In the genomic region with DNA sequence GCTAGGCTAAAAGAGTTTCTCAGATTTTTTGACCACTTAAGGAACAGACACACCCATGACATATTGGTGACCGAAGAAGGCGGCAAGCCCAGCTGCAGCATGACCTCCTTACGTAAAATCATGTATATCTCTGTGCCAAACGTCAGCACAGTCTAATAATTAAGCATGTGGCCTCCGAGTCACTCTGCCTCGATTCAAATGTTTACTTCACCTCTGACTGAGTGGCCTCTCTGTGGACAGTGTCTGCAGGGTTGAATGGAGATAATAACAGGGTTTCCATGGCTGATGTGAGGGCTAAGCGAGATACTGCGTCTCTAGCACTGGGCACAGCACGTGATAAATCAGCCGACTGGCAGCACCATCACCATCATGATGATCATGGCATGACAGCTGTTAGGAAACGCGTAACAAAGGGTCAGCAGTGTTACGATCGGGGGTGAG, we compare ENCODE assay signal across 15 cellular contexts.
DNase-seq lines count a peak whose midpoint lies in the region; ATAC-seq and TF ChIP-seq lines count a peak whose summit lies in the region.
"Had no signal": no experiment of that assay in that cellular context is flagged by ENCODE, and none has a peak within 500 bp of the region (broad histone marks: within the 10 kb centered on the region; RNA-seq: fewer than 3 reads in every experiment).

No MANE protein-coding gene starts in this region.

- intact Hi-C loops in gastrocnemius medialis (cut with DNase I; ENCODE audit: low total_unique reads) = loop anchor here (10.0 kb wide), 1 partner anchor 340 kb away; a partner anchor contains a TSS

- in situ Hi-C loops in gastrocnemius medialis (cut with MboI; ENCODE audit: low sequenced_read_pairs in 4 of 4) = no loop called here

- H3K4me3 ChIP-seq in duodenal mucosa (ENCODE audit: low read depth in 1 of 2, low read length in 2 of 2) (no peak overlapping the region), gastrocnemius medialis (peak overlapping the region; percentile 11 to 45 (median 29))
- H3K4me3 ChIP-seq: lung, skin epidermis had no signal

- TF ChIP-seq POLR2A in gastrocnemius medialis (IDR thresholded peaks at IDR 0.05) = no peak

- no peaks in the 10 kb centered on the region for H3K9me3 ChIP-seq in duodenal mucosa (ENCODE audit: control insufficient read depth in 1 of 2, low read length in 2 of 2)
- no peaks in the 10 kb centered on the region for H3K9me3 ChIP-seq in gastrocnemius medialis

- H3K27me3 ChIP-seq in duodenal mucosa (ENCODE audit: control insufficient read depth in 1 of 2, insufficient read depth in 2 of 2, low read length in 2 of 2) = no peaks in the 10 kb centered on the region
- H3K27me3 ChIP-seq in layer of hippocampus (ENCODE audit: control insufficient read depth, insufficient read depth, low read length) = no peaks in the 10 kb centered on the region
- no peaks in the 10 kb centered on the region for H3K27me3 ChIP-seq in gastrocnemius medialis
- H3K27me3 ChIP-seq: foreskin keratinocyte had no signal

- no peak overlapping the region for H3K9ac ChIP-seq in duodenal mucosa (ENCODE audit: low read depth in 1 of 2, low read length in 2 of 2)

- H3K4me1 ChIP-seq in duodenal mucosa (ENCODE audit: control insufficient read depth in 1 of 2, insufficient read depth in 2 of 2, low read length in 2 of 2) = no peaks in the 10 kb centered on the region
- H3K4me1 ChIP-seq in gastrocnemius medialis = peaks cover 30 to 35% of the 10 kb centered on the region in 2 donors
- H3K4me1 ChIP-seq: foreskin keratinocyte had no signal

- TF ChIP-seq CTCF in gastrocnemius medialis (IDR thresholded peaks at IDR 0.05 in 4 of 5, conservative IDR thresholded peaks at IDR 0.05 in 1 of 5) = no peak

- peak overlapping the region; percentile 42 for H3K27ac ChIP-seq in duodenal mucosa (ENCODE audit: low read depth, low read length)
- H3K27ac ChIP-seq in layer of hippocampus (ENCODE audit: low read depth, low read length) = peak overlapping the region; percentile 1
- peak overlapping the region; percentile 50 to 82 (median 74) for H3K27ac ChIP-seq in gastrocnemius medialis
- H3K27ac ChIP-seq: foreskin keratinocyte, skin epidermis had no signal

- DNase-seq in DMS79 treated with DMSO at 0.1 percent for 48 hours (lab: John Stamatoyannopoulos, UW) (peak; percentile 21), gastrocnemius medialis (peak; percentile 39 to 48), NAMALWA (ENCODE audit: low spot score) (no peak)
- DNase-seq: activated CD4-positive, alpha-beta T cell treated with anti-CD3 and anti-CD28 coated beads for 1 hour; activated gamma-delta T cell treated with Interleukin-2 at 50 U/mL for 16 hours; foreskin keratinocyte; NCI-H1436 treated with DMSO at 0.1 percent for 48 hours; NCI-H82 had no signal

- no peaks in the 10 kb centered on the region for H3K36me3 ChIP-seq in duodenal mucosa (ENCODE audit: control insufficient read depth in 1 of 2, insufficient read depth in 2 of 2, low read length in 2 of 2)
- H3K36me3 ChIP-seq in gastrocnemius medialis = no peaks in the 10 kb centered on the region

- ATAC-seq in gastrocnemius medialis = peak; percentile 81 to 85
- ATAC-seq in HG02678 (IDR thresholded peaks at IDR 0.05; ENCODE audit: unreplicated experiment) = no peak
- ATAC-seq in HG03045 (IDR thresholded peaks at IDR 0.05; ENCODE audit: unreplicated experiment) = no peak
- no peak for ATAC-seq in GM19455 (IDR thresholded peaks at IDR 0.05; ENCODE audit: unreplicated experiment)
- ATAC-seq: foreskin keratinocyte had no signal

Comparison
In these comparisons a context has a peak if more than half of its experiments do, and no peak if none do; other contexts are left out.
1. H3K27ac ChIP-seq: peak in every context shown above with its lines; median percentile 74 in gastrocnemius medialis; 42 in duodenal mucosa; 1 in layer of hippocampus.
2. H3K4me3 ChIP-seq: peak in gastrocnemius medialis (4 of 4); none in duodenal mucosa (0 of 2).
3. ATAC-seq: peak in gastrocnemius medialis (2 of 2); none in HG02678 (single experiment), HG03045 (single experiment) and GM19455 (single experiment).